8 cellular contexts compared by ENCODE assay signal in genomic region chr17:48907713-48908046, GRCh38. TPM values are rescaled to one million over a fixed set of nuclear protein-coding genes. Genes with fewer than 3 reads are reported as not detected.
DNase-seq lines count a peak whose midpoint lies in the region; ATAC-seq and TF ChIP-seq lines count a peak whose summit lies in the region.

No MANE protein-coding gene starts in this region.

- H3K56ac ChIP-seq in mesendoderm (ENCODE audit: low read length), result peak overlapping the region; percentile 93

- peak overlapping the region; percentile 69 for H3K9ac ChIP-seq in mesendoderm (ENCODE audit: low read length)

- H2BK120ac ChIP-seq in mesendoderm (ENCODE audit: low read depth, low read length), result no peak overlapping the region

- peak; percentile 64 for DNase-seq in NOMO-1 treated with DMSO at 0.1 percent for 48 hours (lab: John Stamatoyannopoulos, UW; ENCODE audit: unreplicated experiment)
- no peak for DNase-seq in NOMO-1 treated with dmso at 0.1 percent for 144 hours (lab: John Stamatoyannopoulos, UW; ENCODE audit: unreplicated experiment)
- DNase-seq in NCI-H226, result peak; percentile 17
- DNase-seq in choroid plexus epithelial cell (ENCODE audit: low read depth), result peak; percentile 82
- peak; percentile 85 for DNase-seq in mesendoderm
- no peak for DNase-seq in HK-2 (ENCODE audit: unreplicated experiment)

- H2BK15ac ChIP-seq in mesendoderm (replicated peaks; ENCODE audit: low read depth), result no peak overlapping the region

- no peak overlapping the region for H2AK5ac ChIP-seq in mesendoderm (ENCODE audit: low read length)

- no peak overlapping the region for H2BK5ac ChIP-seq in mesendoderm (ENCODE audit: low read length)

- peaks cover 33% of the 10 kb centered on the region for H3K79me2 ChIP-seq in mesendoderm (ENCODE audit: control insufficient read depth, insufficient read depth, low read length)

- H3K4me1 ChIP-seq in mesendoderm (ENCODE audit: control insufficient read depth, low read depth, low read length), result peaks cover 15% of the 10 kb centered on the region

- H4K8ac ChIP-seq in mesendoderm (ENCODE audit: low read depth, low read length), result no peak overlapping the region

- H3K4me3 ChIP-seq in choroid plexus epithelial cell (ENCODE audit: low read depth, low read length) (peak overlapping the region; percentile 82), mesendoderm (ENCODE audit: low read length) (peak overlapping the region; percentile 25)

- H3K27me3 ChIP-seq in mesendoderm (ENCODE audit: insufficient read depth, low read length, poor library complexity), result no peaks in the 10 kb centered on the region

- no peak for TF ChIP-seq CTCF in choroid plexus epithelial cell (conservative IDR thresholded peaks at IDR 0.05; ENCODE audit: low read depth, low read length)

- H4K5ac ChIP-seq in mesendoderm (ENCODE audit: low read length), result no peak overlapping the region

- H3K4ac ChIP-seq in mesendoderm (ENCODE audit: low read depth, low read length), result no peak overlapping the region

- no peak overlapping the region for H3K27ac ChIP-seq in mesendoderm (ENCODE audit: low read depth, low read length)

- peaks cover 22% of the 10 kb centered on the region for H3K79me1 ChIP-seq in mesendoderm (ENCODE audit: low read length)

- WGBS in mesendoderm (ENCODE audit: extremely low coverage, insufficient coverage, low lambda C conversion rate), result no CpG with 5 or more reads among the region's 2 CpGs

- H3K36me3 ChIP-seq in mesendoderm (ENCODE audit: control insufficient read depth, insufficient read depth, low read length), result peaks cover 12% of the 10 kb centered on the region

- ATAC-seq in GM19463 (IDR thresholded peaks at IDR 0.05; ENCODE audit: unreplicated experiment), result no peak
- no peak for ATAC-seq in GM19328 (IDR thresholded peaks at IDR 0.05; ENCODE audit: unreplicated experiment)

- H3K4me2 ChIP-seq in mesendoderm (ENCODE audit: low read length), result peak overlapping the region; percentile 49

- no peak overlapping the region for H3K18ac ChIP-seq in mesendoderm (ENCODE audit: low read length)

- no peak overlapping the region for H3K23ac ChIP-seq in mesendoderm (ENCODE audit: low read length)

RNA-seq across cellular contexts. Expression of gene UBE2Z, which starts 0.5 kb away (rescaled TPM):
- polyA plus RNA-seq in mesendoderm (2013, experiment 1 of 2), result 52.0 TPM
- polyA plus RNA-seq in mesendoderm (2013, experiment 2 of 2), result 52.4 TPM

RNA-seq across cellular contexts. Expression of gene ATP5MC1, which starts 15.1 kb away (rescaled TPM):
- polyA plus RNA-seq in mesendoderm (2013, experiment 1 of 2), result 153 TPM
- polyA plus RNA-seq in mesendoderm (2013, experiment 2 of 2), result 158 TPM

RNA-seq across cellular contexts. Expression of gene SNF8, which starts 37.0 kb away (rescaled TPM):
- 115 TPM for polyA plus RNA-seq in mesendoderm (2013, experiment 1 of 2)
- polyA plus RNA-seq in mesendoderm (2013, experiment 2 of 2), result 113 TPM

Comparison
In these comparisons a context has a peak if more than half of its experiments do, and no peak if none do; other contexts are left out.
1. DNase-seq: peak in NOMO-1 treated with DMSO at 0.1 percent for 48 hours (single experiment), NCI-H226 (single experiment), choroid plexus epithelial cell (single experiment) and mesendoderm (single experiment); none in NOMO-1 treated with dmso at 0.1 percent for 144 hours (single experiment) and HK-2 (single experiment).